16 cellular contexts compared by ENCODE assay signal in genomic region chr6:15515660-15516375, GRCh38.
DNase-seq lines count a peak whose midpoint lies in the region; ATAC-seq and TF ChIP-seq lines count a peak whose summit lies in the region.
"Had no signal": no experiment of that assay in that cellular context is flagged by ENCODE, and none has a peak within 500 bp of the region (broad histone marks: within the 10 kb centered on the region; RNA-seq: fewer than 3 reads in every experiment).

No MANE protein-coding gene starts in this region.

- H3K4me3 Mint-ChIP-seq in activated T-helper 1 cell treated with anti-CD3 and anti-CD28 coated beads, Interleukin-12 subunit alpha, Interleukin-12 subunit beta, Interleukin-2, Interleukin-4 antibody, amounts not matched to agents 30 ng/mL and 10 ng/mL and 1 ng/mL, durations not matched to agents 14 hours and 24 hours and 36 hours, result no peak overlapping the region
- H3K4me3 Mint-ChIP-seq in activated CD8-positive, alpha-beta memory T cell treated with anti-CD3 and anti-CD28 coated beads, Interleukin-2, amount 10 ng/mL, durations not matched to agents 7 days and 5 days, result no peak overlapping the region
- H3K4me3 Mint-ChIP-seq: activated CD4-positive, alpha-beta T cell treated with anti-CD3 and anti-CD28 coated beads, Interleukin-2, amount 10 ng/mL, durations not matched to agents 7 days and 5 days had no signal

- H3K27ac Mint-ChIP-seq in activated T-helper 1 cell treated with anti-CD3 and anti-CD28 coated beads, Interleukin-12 subunit alpha, Interleukin-12 subunit beta, Interleukin-2, Interleukin-4 antibody, amounts not matched to agents 30 ng/mL and 10 ng/mL and 1 ng/mL, durations not matched to agents 14 hours and 24 hours and 36 hours, result peak overlapping the region; percentile 63
- no peak overlapping the region for H3K27ac Mint-ChIP-seq in activated CD8-positive, alpha-beta memory T cell treated with anti-CD3 and anti-CD28 coated beads, Interleukin-2, amount 10 ng/mL, durations not matched to agents 7 days and 5 days

- intact Hi-C loops in Right ventricle myocardium superior (cut with DNase I), result loop anchor here (5.0 kb wide), 1 partner anchor 106 kb away; no protein-coding TSS in a partner anchor
- intact Hi-C loops in right cardiac atrium (cut with DNase I), result loop anchor here in 1 of 4 donors (10.0 kb wide), 1 partner anchor 109 kb away; no protein-coding TSS in a partner anchor
- intact Hi-C loops in activated T-helper 1 cell treated with anti-CD3 and anti-CD28 coated beads, Interleukin-12 subunit alpha, Interleukin-12 subunit beta, Interleukin-2, Interleukin-4 antibody, amounts not matched to agents 30 ng/mL and 10 ng/mL and 1 ng/mL, durations not matched to agents 14 hours and 24 hours and 36 hours (cut with micrococcal nuclease), result no loop called here
- intact Hi-C loops in left ventricle myocardium inferior (cut with micrococcal nuclease), result no loop called here

- DNase-seq in Right ventricle myocardium superior (no peak), right cardiac atrium (no peak), left ventricle myocardium inferior (no peak), medulla oblongata (ENCODE audit: extremely low spot score) (no peak), SK-N-DZ (ENCODE audit: low spot score) (no peak), NCI-H748 (lab: John Stamatoyannopoulos, UW; ENCODE audit: unreplicated experiment) (no peak)
- no peak for DNase-seq in activated T-helper 1 cell treated with anti-CD3 and anti-CD28 coated beads, Interleukin-12 subunit alpha, Interleukin-12 subunit beta, Interleukin-2, Interleukin-4 antibody, amounts not matched to agents 30 ng/mL and 10 ng/mL and 1 ng/mL, durations not matched to agents 14 hours and 24 hours and 36 hours (ENCODE audit: low spot score)
- no peak for DNase-seq in activated CD8-positive, alpha-beta memory T cell treated with anti-CD3 and anti-CD28 coated beads, Interleukin-2, amount 10 ng/mL, durations not matched to agents 7 days and 5 days
- DNase-seq: activated CD4-positive, alpha-beta T cell treated with anti-CD3 and anti-CD28 coated beads, Interleukin-2, amount 10 ng/mL, durations not matched to agents 7 days and 5 days; activated T-cell treated with anti-CD3 and anti-CD28 coated beads for 4 hours; NCI-H146; OCI-M1; sigmoid colon had no signal

- H3K36me3 Mint-ChIP-seq in activated T-helper 1 cell treated with anti-CD3 and anti-CD28 coated beads, Interleukin-12 subunit alpha, Interleukin-12 subunit beta, Interleukin-2, Interleukin-4 antibody, amounts not matched to agents 30 ng/mL and 10 ng/mL and 1 ng/mL, durations not matched to agents 14 hours and 24 hours and 36 hours (ENCODE audit: low read depth), result peaks cover 56% of the 10 kb centered on the region
- peaks cover 31% of the 10 kb centered on the region for H3K36me3 Mint-ChIP-seq in activated CD8-positive, alpha-beta memory T cell treated with anti-CD3 and anti-CD28 coated beads, Interleukin-2, amount 10 ng/mL, durations not matched to agents 7 days and 5 days

- H3K9me3 ChIP-seq in right cardiac atrium (ENCODE audit: control insufficient read depth, low read length) (no peaks in the 10 kb centered on the region), left ventricle myocardium inferior (replicated peaks) (no peaks in the 10 kb centered on the region)
- H3K9me3 ChIP-seq: breast epithelium, sigmoid colon had no signal

- peak; percentile 20 for TF ChIP-seq CTCF in left ventricle myocardium inferior (IDR thresholded peaks at IDR 0.05; ENCODE audit: borderline replicate concordance)

- WGBS in right cardiac atrium, result 73% methylated on average over 18 of the region's 18 CpGs

- H3K27me3 ChIP-seq in right cardiac atrium (ENCODE audit: control insufficient read depth, insufficient read depth), result no peaks in the 10 kb centered on the region
- no peaks in the 10 kb centered on the region for H3K27me3 ChIP-seq in left ventricle myocardium inferior (ENCODE audit: low read depth)
- H3K27me3 ChIP-seq: breast epithelium, hepatocyte, sigmoid colon had no signal

- H3K4me1 ChIP-seq in right cardiac atrium (ENCODE audit: control insufficient read depth, insufficient read depth, low read length), result no peaks in the 10 kb centered on the region
- H3K4me1 ChIP-seq in left ventricle myocardium inferior, result peaks cover 61% of the 10 kb centered on the region
- H3K4me1 ChIP-seq: breast epithelium, sigmoid colon had no signal

- no peaks in the 10 kb centered on the region for H3K4me1 Mint-ChIP-seq in activated T-helper 1 cell treated with anti-CD3 and anti-CD28 coated beads, Interleukin-12 subunit alpha, Interleukin-12 subunit beta, Interleukin-2, Interleukin-4 antibody, amounts not matched to agents 30 ng/mL and 10 ng/mL and 1 ng/mL, durations not matched to agents 14 hours and 24 hours and 36 hours (ENCODE audit: low read depth)
- no peaks in the 10 kb centered on the region for H3K4me1 Mint-ChIP-seq in activated CD8-positive, alpha-beta memory T cell treated with anti-CD3 and anti-CD28 coated beads, Interleukin-2, amount 10 ng/mL, durations not matched to agents 7 days and 5 days

- no peaks in the 10 kb centered on the region for H3K9me3 Mint-ChIP-seq in activated T-helper 1 cell treated with anti-CD3 and anti-CD28 coated beads, Interleukin-12 subunit alpha, Interleukin-12 subunit beta, Interleukin-2, Interleukin-4 antibody, amounts not matched to agents 30 ng/mL and 10 ng/mL and 1 ng/mL, durations not matched to agents 14 hours and 24 hours and 36 hours
- no peaks in the 10 kb centered on the region for H3K9me3 Mint-ChIP-seq in activated CD8-positive, alpha-beta memory T cell treated with anti-CD3 and anti-CD28 coated beads, Interleukin-2, amount 10 ng/mL, durations not matched to agents 7 days and 5 days (ENCODE audit: low read depth)
- H3K9me3 Mint-ChIP-seq: activated CD4-positive, alpha-beta T cell treated with anti-CD3 and anti-CD28 coated beads, Interleukin-2, amount 10 ng/mL, durations not matched to agents 7 days and 5 days had no signal

- peaks cover 81% of the 10 kb centered on the region for H3K36me3 ChIP-seq in left ventricle myocardium inferior

- no peaks in the 10 kb centered on the region for H3K27me3 Mint-ChIP-seq in activated T-helper 1 cell treated with anti-CD3 and anti-CD28 coated beads, Interleukin-12 subunit alpha, Interleukin-12 subunit beta, Interleukin-2, Interleukin-4 antibody, amounts not matched to agents 30 ng/mL and 10 ng/mL and 1 ng/mL, durations not matched to agents 14 hours and 24 hours and 36 hours (ENCODE audit: insufficient read depth)
- H3K27me3 Mint-ChIP-seq in activated CD8-positive, alpha-beta memory T cell treated with anti-CD3 and anti-CD28 coated beads, Interleukin-2, amount 10 ng/mL, durations not matched to agents 7 days and 5 days, result no peaks in the 10 kb centered on the region
- H3K27me3 Mint-ChIP-seq: activated CD4-positive, alpha-beta T cell treated with anti-CD3 and anti-CD28 coated beads, Interleukin-2, amount 10 ng/mL, durations not matched to agents 7 days and 5 days had no signal

- CTCF ChIA-PET in activated CD8-positive, alpha-beta memory T cell treated with anti-CD3 and anti-CD28 coated beads, Interleukin-2, amount 10 ng/mL, durations not matched to agents 7 days and 5 days (lab: Charles Lee), result no interaction called here

- H3K27ac ChIP-seq in right cardiac atrium (ENCODE audit: low read length) (no peak overlapping the region), left ventricle myocardium inferior (replicated peaks) (peak overlapping the region; percentile 89)
- H3K27ac ChIP-seq: breast epithelium, hepatocyte, sigmoid colon, SK-N-MC had no signal

- H3K4me3 ChIP-seq in right cardiac atrium (ENCODE audit: low read length), result no peak overlapping the region
- peak overlapping the region; percentile 9 for H3K4me3 ChIP-seq in left ventricle myocardium inferior
- H3K4me3 ChIP-seq: breast epithelium, hepatocyte, sigmoid colon, SK-N-MC had no signal

- ATAC-seq in Right ventricle myocardium superior (ENCODE audit: poor library complexity) (peak; percentile 13), right cardiac atrium (no peak)
- ATAC-seq in activated CD8-positive, alpha-beta memory T cell treated with anti-CD3 and anti-CD28 coated beads, Interleukin-2, amount 10 ng/mL, durations not matched to agents 7 days and 5 days, result no peak
